Comparison of ENCODE assay signal across 27 cellular contexts in genomic region chr13:31096624-31097302, GRCh38.
A peak's percentile ranks its signal among the peaks of the same experiment; 100 is the strongest.
DNase-seq lines count a peak whose midpoint lies in the region; ATAC-seq, FAIRE-seq and TF ChIP-seq lines count a peak whose summit lies in the region.
"Had no signal": no experiment of that assay in that cellular context is flagged by ENCODE, and none has a peak within 500 bp of the region (broad histone marks: within the 10 kb centered on the region; RNA-seq: fewer than 3 reads in every experiment).

No MANE protein-coding gene starts in this region.

- no peaks in the 10 kb centered on the region for H3K79me2 ChIP-seq in H1 (ENCODE audit: control insufficient read depth in 1 of 2, insufficient read depth in 2 of 2, low read length in 2 of 2)

- H2AK5ac ChIP-seq in H1 (ENCODE audit: low read depth, low read length), result no peak overlapping the region

- H2BK120ac ChIP-seq in H1 (replicated peaks; ENCODE audit: low read depth, low read length), result no peak overlapping the region

- H4K20me1 ChIP-seq in H1 (replicated peaks in 1 of 2; ENCODE audit: control insufficient read depth in 1 of 2, insufficient read depth in 2 of 2, low read length in 2 of 2), result no peaks in the 10 kb centered on the region

- BruUV-seq in MCF 10A (replicated peaks; lab: Mats Ljungman, UMichigan), result no TSS peak

- no peak overlapping the region for H3K4me3 ChIP-seq in breast epithelium
- H3K4me3 ChIP-seq in H1 (ENCODE audit: extremely low read depth in 1 of 4, insufficient read depth in 2 of 4, low read depth in 3 of 4, low read length in 4 of 4), result peak overlapping the region in 1 of 4 experiments; percentile 5; a peak in 1 of 8 replicates
- H3K4me3 ChIP-seq in left lung, result no peak overlapping the region
- H3K4me3 ChIP-seq: GM23248, lung had no signal

- TF ChIP-seq POLR2A in breast epithelium (IDR thresholded peaks at IDR 0.05) (no peak), H1 (IDR thresholded peaks at IDR 0.05; ENCODE audit: control extremely low read depth in 1 of 2, low read depth in 2 of 2, low read length in 2 of 2) (no peak)

- H3K36me3 Mint-ChIP-seq in MCF 10A (ENCODE audit: insufficient read depth, unreplicated experiment) (no peaks in the 10 kb centered on the region), endothelial cell (ENCODE audit: low read depth, unreplicated experiment) (no peaks in the 10 kb centered on the region)

- H3K27ac ChIP-seq in breast epithelium (no peak overlapping the region), H1 (ENCODE audit: low read depth, low read length) (no peak overlapping the region), left lung (no peak overlapping the region)
- H3K27ac ChIP-seq: GM23248 had no signal

- H3K27me3 ChIP-seq in breast epithelium (no peaks in the 10 kb centered on the region), H1 (replicated peaks in 1 of 4; ENCODE audit: control insufficient read depth in 3 of 4, extremely low read depth in 1 of 4, insufficient read depth in 3 of 4, low read length in 3 of 4) (no peaks in the 10 kb centered on the region), left lung (peaks cover 0 to 41% of the 10 kb centered on the region in 2 donors)

- peaks cover 39% of the 10 kb centered on the region for H3K4me1 Mint-ChIP-seq in MCF 10A (ENCODE audit: insufficient read depth, unreplicated experiment)
- peaks cover 2% of the 10 kb centered on the region for H3K4me1 Mint-ChIP-seq in endothelial cell (ENCODE audit: unreplicated experiment)
- H3K4me1 Mint-ChIP-seq: activated CD4-positive, alpha-beta T cell treated with anti-CD3 and anti-CD28 coated beads, Interleukin-2, amount 10 ng/mL, durations not matched to agents 24 days and 14 days had no signal

- no peak overlapping the region for H2AFZ ChIP-seq in H1 (ENCODE audit: low read length)
- H2AFZ ChIP-seq: GM23248 had no signal

- H3K14ac ChIP-seq in H1 (ENCODE audit: insufficient read length), result no peak overlapping the region

- intact Hi-C loops in MCF 10A (cut with micrococcal nuclease) (no loop called here), breast epithelium (cut with DNase I; ENCODE audit: low total_unique reads) (no loop called here), left lung (cut with DNase I) (no loop called here)

- POLR2A ChIA-PET in MCF 10A (lab: Yijun Ruan, JAX), result interaction anchor here (0.8 to 1.9 kb wide), 4 partner anchors 15 to 52 kb away, joined by 3 to 6 read pairs (median 4); no protein-coding TSS in a partner anchor
- POLR2A ChIA-PET in H1 (lab: Charles Lee; ENCODE audit: partially characterized antibody), result no interaction called here

- H3K4ac ChIP-seq in H1 (replicated peaks; ENCODE audit: insufficient read length, low read depth, low read length), result no peak overlapping the region

- H2BK12ac ChIP-seq in H1 (ENCODE audit: low read depth, low read length), result no peak overlapping the region

- H4K5ac ChIP-seq in H1 (ENCODE audit: insufficient read length, low read depth, low read length), result no peak overlapping the region

- 93% methylated on average over 10 of the region's 10 CpGs; no CpG with 5 or more reads in 1 of the 2 experiments for WGBS in H1 (ENCODE audit: extremely low coverage in 1 of 2, insufficient coverage in 1 of 2, insufficient read length in 1 of 2, insufficient replicate concordance in 2 of 2, low coverage in 1 of 2, low lambda C conversion rate in 2 of 2, missing lambda C conversion rate in 1 of 2), 2 experiments

- H3K9me3 ChIP-seq in breast epithelium (no peaks in the 10 kb centered on the region), H1 (ENCODE audit: insufficient read depth in 2 of 2, low read depth in 1 of 2, low read length in 1 of 2) (no peaks in the 10 kb centered on the region), left lung (no peaks in the 10 kb centered on the region)

- FAIRE-seq in H1 (lab: Jason Lieb, UNC), result no peak
- FAIRE-seq: astrocyte, islet of Langerhans had no signal

- H3K4me3 Mint-ChIP-seq in MCF 10A (ENCODE audit: unreplicated experiment) (no peak overlapping the region), endothelial cell (ENCODE audit: unreplicated experiment) (no peak overlapping the region)
- H3K4me3 Mint-ChIP-seq: activated CD4-positive, alpha-beta T cell treated with anti-CD3 and anti-CD28 coated beads, Interleukin-2, amount 10 ng/mL, durations not matched to agents 24 days and 14 days; activated T-cell treated with anti-CD3 and anti-CD28 coated beads, Interleukin-2, amount 50 U/mL, for 4 hours; dendritic cell treated with granulocyte-macrophage colony-stimulating factor and Interleukin-4, amounts not matched to agents 40 ng/mL and 50 ng/mL, for 4 days had no signal

- peak; percentile 64 for DNase-seq in MCF 10A (ENCODE audit: unreplicated experiment)
- no peak for DNase-seq in breast epithelium (ENCODE audit: low spot score in 2 of 2)
- DNase-seq in H1 (ENCODE audit: low read depth in 1 of 2, low spot score in 2 of 2), result no peak
- peak; percentile 54 to 83 for DNase-seq in left lung
- no peak for DNase-seq in endothelial cell (ENCODE audit: low spot score)
- no peak for DNase-seq in activated CD8-positive, alpha-beta memory T cell treated with anti-CD3 and anti-CD28 coated beads, Interleukin-2, amount 50 U/mL, for 48 hours
- no peak for DNase-seq in activated CD4-positive, alpha-beta T cell treated with anti-CD3 and anti-CD28 coated beads for 4 hours
- DNase-seq: 8988T; activated CD4-positive, alpha-beta T cell treated with anti-CD3 and anti-CD28 coated beads, Interleukin-2, amount 10 ng/mL, durations not matched to agents 24 days and 14 days; activated gamma-delta T cell treated with Interleukin-2 at 50 U/mL for 16 hours; activated T-cell treated with anti-CD3 and anti-CD28 coated beads, Interleukin-2, amount 50 U/mL, for 4 hours; central memory CD4-positive, alpha-beta T cell; GM23248; hypothalamus; IMR-90; NCI-H1105; NCI-H1930; NCI-H82; right cardiac atrium; stimulated activated CD4-positive, alpha-beta T cell treated with anti-CD3 and anti-CD28 coated beads, Interleukin-2, amount 100 ng/mL, for 48 hours; substantia nigra had no signal

- H3K27ac Mint-ChIP-seq in MCF 10A (ENCODE audit: low read depth, unreplicated experiment) (no peak overlapping the region), endothelial cell (ENCODE audit: unreplicated experiment) (no peak overlapping the region)
- H3K27ac Mint-ChIP-seq: activated CD4-positive, alpha-beta T cell treated with anti-CD3 and anti-CD28 coated beads, Interleukin-2, amount 10 ng/mL, durations not matched to agents 24 days and 14 days; dendritic cell treated with granulocyte-macrophage colony-stimulating factor and Interleukin-4, amounts not matched to agents 40 ng/mL and 50 ng/mL, for 4 days had no signal

- H3K36me3 ChIP-seq in breast epithelium (no peaks in the 10 kb centered on the region), H1 (ENCODE audit: control insufficient read depth in 2 of 4, insufficient read depth in 4 of 4, low read length in 3 of 4) (no peaks in the 10 kb centered on the region), left lung (no peaks in the 10 kb centered on the region)

- peak overlapping the region in 1 of 2 experiments; percentile 22; a peak in 1 of 4 replicates for H3K4me2 ChIP-seq in H1 (ENCODE audit: insufficient read depth in 1 of 2, low read depth in 2 of 2, low read length in 2 of 2)

- H3K9me3 Mint-ChIP-seq in MCF 10A (ENCODE audit: unreplicated experiment), result no peaks in the 10 kb centered on the region
- no peaks in the 10 kb centered on the region for H3K9me3 Mint-ChIP-seq in endothelial cell (ENCODE audit: unreplicated experiment)
- H3K9me3 Mint-ChIP-seq: activated CD4-positive, alpha-beta T cell treated with anti-CD3 and anti-CD28 coated beads, Interleukin-2, amount 10 ng/mL, durations not matched to agents 24 days and 14 days; activated T-cell treated with anti-CD3 and anti-CD28 coated beads, Interleukin-2, amount 50 U/mL, for 4 hours; dendritic cell treated with granulocyte-macrophage colony-stimulating factor and Interleukin-4, amounts not matched to agents 40 ng/mL and 50 ng/mL, for 4 days had no signal

- H3K56ac ChIP-seq in H1 (replicated peaks; ENCODE audit: insufficient read length, low read depth, low read length), result no peak overlapping the region

- ATAC-seq in left lung (peak; percentile 96), GM19463 (IDR thresholded peaks at IDR 0.05; ENCODE audit: unreplicated experiment) (no peak)
- ATAC-seq: activated T-cell treated with anti-CD3 and anti-CD28 coated beads, Interleukin-2, amount 50 U/mL, for 4 hours; right cardiac atrium; Right ventricle myocardium inferior had no signal

- CTCF ChIA-PET in MCF 10A (lab: Yijun Ruan, JAX) (no interaction called here), H1 (lab: Charles Lee; ENCODE audit: partially characterized antibody) (interaction anchor here (1.4 kb wide), 1 partner anchor 10 kb away, joined by 6 read pairs; no protein-coding TSS in a partner anchor)

- no peak overlapping the region for H3K9ac ChIP-seq in H1 (replicated peaks in 1 of 4; ENCODE audit: extremely low read depth in 1 of 4, low read depth in 3 of 4, low read length in 3 of 4)
- H3K9ac ChIP-seq: GM23248 had no signal

- H4K91ac ChIP-seq in H1 (replicated peaks; ENCODE audit: insufficient read length, low read length), result peak overlapping the region; percentile 39

- H3K4me1 ChIP-seq in breast epithelium (no peaks in the 10 kb centered on the region), H1 (replicated peaks in 1 of 4; ENCODE audit: control insufficient read depth in 3 of 4, insufficient read depth in 4 of 4, low read length in 3 of 4) (peaks cover 0 to 6% (median 5%) of the 10 kb centered on the region in 4 experiments; a peak in 5 of 7 replicates), left lung (no peaks in the 10 kb centered on the region)

- H3K27me3 Mint-ChIP-seq in MCF 10A (ENCODE audit: insufficient read depth, unreplicated experiment) (no peaks in the 10 kb centered on the region), endothelial cell (ENCODE audit: unreplicated experiment) (peaks cover 2% of the 10 kb centered on the region)

- TF ChIP-seq CTCF in MCF 10A (IDR thresholded peaks at IDR 0.05; ENCODE audit: unreplicated experiment) (no peak), breast epithelium (IDR thresholded peaks at IDR 0.05) (no peak), H1 (IDR thresholded peaks at IDR 0.05; ENCODE audit: control extremely low read depth in 1 of 3, insufficient read depth in 1 of 3, low read depth in 1 of 3, low read length in 3 of 3) (no peak), left lung (IDR thresholded peaks at IDR 0.05) (no peak), endothelial cell (IDR thresholded peaks at IDR 0.05; ENCODE audit: unreplicated experiment) (no peak)

- no peak overlapping the region for H4K8ac ChIP-seq in H1 (ENCODE audit: extremely low read depth, insufficient read depth, low read length)

- peak overlapping the region; percentile 71; the same call in 1 of the 2 replicates for H3K18ac ChIP-seq in H1 (ENCODE audit: extremely low read depth, low read length)

- H2BK15ac ChIP-seq in H1 (ENCODE audit: low read length), result no peak overlapping the region

- no peaks in the 10 kb centered on the region for H3K23me2 ChIP-seq in H1 (ENCODE audit: low read depth, low read length)

- no peaks in the 10 kb centered on the region for H3K79me1 ChIP-seq in H1 (ENCODE audit: low read depth, low read length)

- H2BK5ac ChIP-seq in H1 (ENCODE audit: low read depth, low read length), result peak overlapping the region; percentile 15; the same call in 1 of the 2 replicates

- no peak for TF ChIP-seq RAD21 in H1 (IDR thresholded peaks at IDR 0.05 in 1 of 2, conservative IDR thresholded peaks at IDR 0.05 in 1 of 2; ENCODE audit: low read depth in 2 of 2, low read length in 2 of 2)

- TF ChIP-seq EP300 in H1 (IDR thresholded peaks at IDR 0.05; ENCODE audit: borderline replicate concordance in 1 of 2, low read depth in 2 of 2, low read length in 2 of 2), result no peak

- no peak overlapping the region for H3K23ac ChIP-seq in H1 (ENCODE audit: insufficient read length)

- H2BK20ac ChIP-seq in H1 (ENCODE audit: low read length), result no peak overlapping the region

Comparison
In these comparisons a context has a peak if more than half of its experiments do, and no peak if none do; other contexts are left out.
1. DNase-seq: peak in MCF 10A (single experiment) and left lung (2 of 2); none in breast epithelium (0 of 2), H1 (0 of 2), endothelial cell (single experiment), activated CD8-positive, alpha-beta memory T cell treated with anti-CD3 and anti-CD28 coated beads, Interleukin-2, amount 50 U/mL, for 48 hours (single experiment) and activated CD4-positive, alpha-beta T cell treated with anti-CD3 and anti-CD28 coated beads for 4 hours (0 of 2).